Comparison of ENCODE assay signal across 11 cellular contexts in the genomic region with DNA sequence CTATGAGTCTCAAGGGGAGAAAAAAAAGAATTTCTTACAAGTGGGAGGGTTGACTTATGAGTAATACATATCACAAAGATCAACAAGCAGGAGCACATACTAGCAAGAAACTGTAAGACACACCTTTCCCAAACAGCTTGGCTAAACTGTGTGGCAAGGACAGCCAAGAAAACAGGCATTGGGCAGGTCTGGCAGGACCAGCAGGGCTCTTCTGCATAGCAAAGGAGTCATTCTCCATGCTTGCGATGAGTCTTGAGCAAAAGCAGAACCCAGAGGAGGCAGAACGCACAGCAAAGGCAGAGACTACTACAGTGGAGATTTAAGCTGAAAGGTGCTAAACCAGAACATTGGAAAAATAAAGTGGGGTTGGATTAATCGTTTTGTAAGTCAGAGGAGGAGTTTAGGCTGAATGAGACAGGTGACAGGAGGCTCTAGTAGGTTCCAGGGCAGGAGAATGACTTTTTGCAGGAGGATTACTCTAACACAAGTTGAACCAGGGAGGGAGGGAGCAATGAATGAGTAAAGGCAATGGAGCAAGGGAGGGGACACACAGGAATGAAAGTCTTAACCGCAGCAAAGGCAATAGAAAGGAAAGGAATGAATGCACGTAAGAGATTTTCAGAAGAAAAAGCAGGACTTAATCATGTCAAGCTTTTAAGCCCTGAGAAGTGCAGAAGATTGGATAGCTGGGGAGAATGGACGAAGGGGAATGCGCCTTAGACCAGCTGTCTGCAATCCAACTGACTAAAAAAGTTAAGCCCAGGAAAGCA. TPM values are rescaled to one million over a fixed set of nuclear protein-coding genes. Genes with fewer than 3 reads are reported as not detected.
A peak's percentile ranks its signal among the peaks of the same experiment; 100 is the strongest.
DNase-seq lines count a peak whose midpoint lies in the region; ATAC-seq and TF ChIP-seq lines count a peak whose summit lies in the region.
"Had no signal": no experiment of that assay in that cellular context is flagged by ENCODE, and none has a peak within 500 bp of the region (broad histone marks: within the 10 kb centered on the region; RNA-seq: fewer than 3 reads in every experiment).

No MANE protein-coding gene starts in this region.

- H3K36me3 ChIP-seq in GM23338 (ENCODE audit: insufficient read depth): no peaks in the 10 kb centered on the region

- peaks cover 10% of the 10 kb centered on the region for H3K36me3 Mint-ChIP-seq in GM23338 (ENCODE audit: low read depth)
- H3K36me3 Mint-ChIP-seq in activated T-helper 17 cell treated with anti-CD3 and anti-CD28 coated beads, Interleukin-2, amount 50 U/mL, for 72 hours (ENCODE audit: low read depth): peaks cover 7% of the 10 kb centered on the region

- H3K9me2 ChIP-seq in GM23338 (ENCODE audit: insufficient read depth): no peaks in the 10 kb centered on the region

- DNase-seq in GM23338 (ENCODE audit: low spot score): no peak
- DNase-seq in iPS-NIHi7 (ENCODE audit: extremely low spot score): peak; percentile 51
- DNase-seq in mesenteric fat pad (ENCODE audit: low spot score): no peak
- no peak for DNase-seq in medulla oblongata (ENCODE audit: extremely low spot score)
- DNase-seq in activated CD4-positive, alpha-beta T cell treated with anti-CD3 and anti-CD28 coated beads, Interleukin-2, amount 50 U/mL, for 4 hours: no peak
- DNase-seq: activated naive CD4-positive, alpha-beta T cell treated with anti-CD3 and anti-CD28 coated beads, Interleukin-2, amount 50 U/mL, for 16 hours; NCI-H1105 treated with DMSO at 0.1 percent for 48 hours; substantia nigra had no signal

- no peaks in the 10 kb centered on the region for H3K27me3 ChIP-seq in GM23338 (ENCODE audit: insufficient read depth)

- peaks cover 43% of the 10 kb centered on the region for H3K4me1 ChIP-seq in GM23338 (ENCODE audit: insufficient read depth)

- H3K4me1 Mint-ChIP-seq in GM23338: peaks cover 30% of the 10 kb centered on the region
- H3K4me1 Mint-ChIP-seq in activated T-helper 17 cell treated with anti-CD3 and anti-CD28 coated beads, Interleukin-2, amount 50 U/mL, for 72 hours: peaks cover 29% of the 10 kb centered on the region

- TF ChIP-seq CTCF in GM23338 (conservative IDR thresholded peaks at IDR 0.05; ENCODE audit: low read depth in 2 of 2): no peak

- H3K27ac Mint-ChIP-seq in GM23338: no peak overlapping the region
- H3K27ac Mint-ChIP-seq in activated T-helper 17 cell treated with anti-CD3 and anti-CD28 coated beads, Interleukin-2, amount 50 U/mL, for 72 hours: no peak overlapping the region

- peak overlapping the region; percentile 84 for H3K27ac ChIP-seq in GM23338 (ENCODE audit: low read depth)
- H3K27ac ChIP-seq in skin epidermis: peak overlapping the region; percentile 18 to 98 (median 95)

- H3K4me3 ChIP-seq in GM23338: peak overlapping the region; percentile 41
- H3K4me3 ChIP-seq in skin epidermis: peak overlapping the region; percentile 81 to 100 (median 90)

- peaks cover 3% of the 10 kb centered on the region; the same call in 2 of the 3 replicates for H3K9me3 Mint-ChIP-seq in GM23338
- H3K9me3 Mint-ChIP-seq in activated T-helper 17 cell treated with anti-CD3 and anti-CD28 coated beads, Interleukin-2, amount 50 U/mL, for 72 hours: no peaks in the 10 kb centered on the region

- no peak overlapping the region for H3K4me3 Mint-ChIP-seq in GM23338
- H3K4me3 Mint-ChIP-seq in activated T-helper 17 cell treated with anti-CD3 and anti-CD28 coated beads, Interleukin-2, amount 50 U/mL, for 72 hours: no peak overlapping the region

- peak overlapping the region; percentile 89 for H3K4me2 ChIP-seq in GM23338

- H2AFZ ChIP-seq in GM23338: no peak overlapping the region

- H4K20me1 ChIP-seq in GM23338 (replicated peaks; ENCODE audit: insufficient read depth): peaks cover 66% of the 10 kb centered on the region

- H3F3A ChIP-seq in GM23338 (replicated peaks; ENCODE audit: low read depth): no peaks in the 10 kb centered on the region; the same call in 1 of the 2 replicates

- H3K27me3 Mint-ChIP-seq in GM23338 (ENCODE audit: insufficient read depth, low read depth, poor library complexity): peaks cover 8% of the 10 kb centered on the region
- no peaks in the 10 kb centered on the region for H3K27me3 Mint-ChIP-seq in activated T-helper 17 cell treated with anti-CD3 and anti-CD28 coated beads, Interleukin-2, amount 50 U/mL, for 72 hours

- H3K79me2 ChIP-seq in GM23338 (replicated peaks; ENCODE audit: insufficient read depth): peaks cover 72% of the 10 kb centered on the region

- ATAC-seq in GM23338 (peak; percentile 29), GM21423 (IDR thresholded peaks at IDR 0.05; ENCODE audit: unreplicated experiment) (no peak)
- peak; percentile 17 for ATAC-seq in activated T-helper 17 cell treated with anti-CD3 and anti-CD28 coated beads, Interleukin-2, amount 50 U/mL, for 72 hours (replicated peaks)

TF ChIP-seq in GM23338, 12 proteins besides CTCF, POLR2A, EP300 and RAD21 (continues in another document):
- TF ChIP-seq ETS1 (IDR thresholded peaks at IDR 0.05): no peak
- no peak for TF ChIP-seq EZH2 (IDR thresholded peaks at IDR 0.05; ENCODE audit: low read depth, unreplicated experiment)
- TF ChIP-seq, protein P1, sequence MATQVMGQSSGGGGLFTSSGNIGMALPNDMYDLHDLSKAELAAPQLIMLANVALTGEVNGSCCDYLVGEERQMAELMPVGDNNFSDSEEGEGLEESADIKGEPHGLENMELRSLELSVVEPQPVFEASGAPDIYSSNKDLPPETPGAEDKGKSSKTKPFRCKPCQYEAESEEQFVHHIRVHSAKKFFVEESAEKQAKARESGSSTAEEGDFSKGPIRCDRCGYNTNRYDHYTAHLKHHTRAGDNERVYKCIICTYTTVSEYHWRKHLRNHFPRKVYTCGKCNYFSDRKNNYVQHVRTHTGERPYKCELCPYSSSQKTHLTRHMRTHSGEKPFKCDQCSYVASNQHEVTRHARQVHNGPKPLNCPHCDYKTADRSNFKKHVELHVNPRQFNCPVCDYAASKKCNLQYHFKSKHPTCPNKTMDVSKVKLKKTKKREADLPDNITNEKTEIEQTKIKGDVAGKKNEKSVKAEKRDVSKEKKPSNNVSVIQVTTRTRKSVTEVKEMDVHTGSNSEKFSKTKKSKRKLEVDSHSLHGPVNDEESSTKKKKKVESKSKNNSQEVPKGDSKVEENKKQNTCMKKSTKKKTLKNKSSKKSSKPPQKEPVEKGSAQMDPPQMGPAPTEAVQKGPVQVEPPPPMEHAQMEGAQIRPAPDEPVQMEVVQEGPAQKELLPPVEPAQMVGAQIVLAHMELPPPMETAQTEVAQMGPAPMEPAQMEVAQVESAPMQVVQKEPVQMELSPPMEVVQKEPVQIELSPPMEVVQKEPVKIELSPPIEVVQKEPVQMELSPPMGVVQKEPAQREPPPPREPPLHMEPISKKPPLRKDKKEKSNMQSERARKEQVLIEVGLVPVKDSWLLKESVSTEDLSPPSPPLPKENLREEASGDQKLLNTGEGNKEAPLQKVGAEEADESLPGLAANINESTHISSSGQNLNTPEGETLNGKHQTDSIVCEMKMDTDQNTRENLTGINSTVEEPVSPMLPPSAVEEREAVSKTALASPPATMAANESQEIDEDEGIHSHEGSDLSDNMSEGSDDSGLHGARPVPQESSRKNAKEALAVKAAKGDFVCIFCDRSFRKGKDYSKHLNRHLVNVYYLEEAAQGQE (IDR thresholded peaks at IDR 0.05; ENCODE audit: unreplicated experiment): no peak

RNA-seq across cellular contexts. Expression of gene N4BP1, which starts 2.7 kb away (rescaled TPM):
- 25.7 and 27.3 TPM in 2 replicates for total RNA-seq in GM23338 (2014; rRNA removed; shearing (Covaris generic))
- 14.6 and 16.4 TPM in 2 replicates for polyA plus RNA-seq in GM23338 (2016; fragmentation: Nextera tagmentation; extraction: Ambion mirVana)
- total RNA-seq in activated T-helper 17 cell treated with anti-CD3 and anti-CD28 coated beads, Interleukin-2, amount 50 U/mL, for 72 hours: 10 to 100 TPM; 48.1 to 56.8 TPM
- 44.8 TPM for total RNA-seq in mesenteric fat pad
